Comparison of ENCODE assay signal across 30 cellular contexts in genomic region chr10:132899054-132899750, GRCh38. TPM values are rescaled to one million over a fixed set of nuclear protein-coding genes. Genes with fewer than 3 reads are reported as not detected.
A peak's percentile ranks its signal among the peaks of the same experiment; 100 is the strongest.
DNase-seq lines count a peak whose midpoint lies in the region; ATAC-seq and TF ChIP-seq lines count a peak whose summit lies in the region.
"Had no signal": no experiment of that assay in that cellular context is flagged by ENCODE, and none has a peak within 500 bp of the region (broad histone marks: within the 10 kb centered on the region; RNA-seq: fewer than 3 reads in every experiment).

No MANE protein-coding gene starts in this region.

- POLR2A ChIA-PET in WTC11 (lab: Charles Lee): no interaction called here

- H3K27me3 Mint-ChIP-seq in WTC11 (ENCODE audit: low read depth): no peaks in the 10 kb centered on the region

- H3K4me3 ChIP-seq in left lung: no peak overlapping the region
- no peak overlapping the region for H3K4me3 ChIP-seq in sigmoid colon
- H3K4me3 ChIP-seq: A549, ascending aorta, coronary artery, psoas muscle, uterus had no signal

- CTCF ChIA-PET in WTC11 (lab: Charles Lee): no interaction called here

- 88 to 91% methylated on average over 30 of the region's 30 CpGs for WGBS in sigmoid colon, 2 donors

- no peaks in the 10 kb centered on the region for H3K4me1 ChIP-seq in left lung
- H3K4me1 ChIP-seq in sigmoid colon: no peaks in the 10 kb centered on the region
- H3K4me1 ChIP-seq: A549, ascending aorta, psoas muscle, uterus had no signal

- no peak overlapping the region for H3K27ac Mint-ChIP-seq in WTC11
- H3K27ac Mint-ChIP-seq: activated CD4-positive, alpha-beta memory T cell treated with anti-CD3 and anti-CD28 coated beads for 36 hours; activated naive CD4-positive, alpha-beta T cell treated with anti-CD3 and anti-CD28 coated beads, Interleukin-2, amount 50 U/mL, for 72 hours; CD4-positive, CD25-positive, alpha-beta regulatory T cell; stimulated activated naive B cell treated with anti-CD40 and anti-IgM and Interleukin-4, amounts not matched to agents 10 μg/mL and 1 μg/mL and 100 μg/mL, for 72 hours had no signal

- peak; percentile 39 for DNase-seq in activated effector memory CD4-positive, alpha-beta T cell treated with anti-CD3 and anti-CD28 coated beads, Interleukin-2, amount 50 U/mL, for 16 hours
- DNase-seq in activated effector memory CD4-positive, alpha-beta T cell treated with Interleukin-2 at 50 U/mL for 16 hours: no peak
- peak; percentile 3 for DNase-seq in WTC11 (ENCODE audit: low spot score)
- DNase-seq in left lung: peak; percentile 25 to 61
- peak; percentile 57 for DNase-seq in sigmoid colon
- no peak for DNase-seq in stimulated activated naive CD4-positive, alpha-beta T cell treated with Interleukin-2 at 50 U/mL for 16 hours (lab: John Stamatoyannopoulos, UW)
- no peak for DNase-seq in activated T-cell treated with anti-CD3 and anti-CD28 coated beads, Interleukin-2, amount 50 U/mL, for 48 hours
- no peak for DNase-seq in NCI-H345 (lab: John Stamatoyannopoulos, UW)
- DNase-seq: activated CD4-positive, alpha-beta memory T cell treated with anti-CD3 and anti-CD28 coated beads for 36 hours; CD4-positive, CD25-positive, alpha-beta regulatory T cell; effector memory CD4-positive, alpha-beta T cell; HCEC 1CT; hippocampal formation; Kasumi-1; mesenchymal stem cell; NCI-H1436 treated with DMSO at 0.1 percent for 48 hours; NCI-H774; RPMI8226; stimulated activated naive B cell treated with anti-CD40 and anti-IgM and Interleukin-4, amounts not matched to agents 10 μg/mL and 1 μg/mL and 100 μg/mL, for 72 hours had no signal

- H3K4me1 Mint-ChIP-seq in WTC11: peaks cover under 1% of the 10 kb centered on the region
- H3K4me1 Mint-ChIP-seq: CD4-positive, CD25-positive, alpha-beta regulatory T cell had no signal

- peaks cover 0 to 14% of the 10 kb centered on the region in 2 donors for H3K27me3 ChIP-seq in left lung
- H3K27me3 ChIP-seq in sigmoid colon: no peaks in the 10 kb centered on the region
- H3K27me3 ChIP-seq: ascending aorta, uterus had no signal

- H3K9me3 ChIP-seq in left lung (peaks cover 0 to 4% of the 10 kb centered on the region in 2 donors), sigmoid colon (peaks cover 0 to 6% (median 0%) of the 10 kb centered on the region in 4 donors)
- H3K9me3 ChIP-seq: ascending aorta, neutrophil, psoas muscle, uterus had no signal

- H3K36me3 Mint-ChIP-seq in WTC11: peaks cover 12% of the 10 kb centered on the region
- H3K36me3 Mint-ChIP-seq: activated CD4-positive, alpha-beta memory T cell treated with anti-CD3 and anti-CD28 coated beads for 36 hours; activated naive CD4-positive, alpha-beta T cell treated with anti-CD3 and anti-CD28 coated beads, Interleukin-2, amount 50 U/mL, for 72 hours; CD4-positive, CD25-positive, alpha-beta regulatory T cell; stimulated activated naive B cell treated with anti-CD40 and anti-IgM and Interleukin-4, amounts not matched to agents 10 μg/mL and 1 μg/mL and 100 μg/mL, for 72 hours had no signal

- no peak overlapping the region for H3K4me3 Mint-ChIP-seq in WTC11
- H3K4me3 Mint-ChIP-seq: activated CD4-positive, alpha-beta memory T cell treated with anti-CD3 and anti-CD28 coated beads for 36 hours; CD4-positive, CD25-positive, alpha-beta regulatory T cell; stimulated activated naive B cell treated with anti-CD40 and anti-IgM and Interleukin-4, amounts not matched to agents 10 μg/mL and 1 μg/mL and 100 μg/mL, for 72 hours had no signal

- no peaks in the 10 kb centered on the region for H3K36me3 ChIP-seq in left lung
- no peaks in the 10 kb centered on the region for H3K36me3 ChIP-seq in sigmoid colon
- H3K36me3 ChIP-seq: ascending aorta, neutrophil, uterus had no signal

- TF ChIP-seq POLR2A in sigmoid colon (IDR thresholded peaks at IDR 0.05): no peak

- intact Hi-C loops in left lung (cut with DNase I): no loop called here
- intact Hi-C loops in sigmoid colon (cut with DNase I): no loop called here

- H3K27ac ChIP-seq in left lung (no peak overlapping the region), sigmoid colon (no peak overlapping the region)
- H3K27ac ChIP-seq: A549, ascending aorta, coronary artery, epithelial cell of prostate, neutrophil, psoas muscle, uterus had no signal

- peaks cover 27% of the 10 kb centered on the region for H3K9me3 Mint-ChIP-seq in WTC11

- TF ChIP-seq CTCF in WTC11 (IDR thresholded peaks at IDR 0.05): no peak
- TF ChIP-seq CTCF in left lung (IDR thresholded peaks at IDR 0.05): no peak
- no peak for TF ChIP-seq CTCF in sigmoid colon (IDR thresholded peaks at IDR 0.05)

- no peak for TF ChIP-seq EP300 in sigmoid colon (IDR thresholded peaks at IDR 0.05)

- ATAC-seq in WTC11 (no peak), left lung (no peak)
- ATAC-seq: activated CD4-positive, CD25-positive, alpha-beta regulatory T cell treated with anti-CD3 and anti-CD28 coated beads, Interleukin-2, amount 50 U/mL, for 24 hours; activated naive CD4-positive, alpha-beta T cell treated with anti-CD3 and anti-CD28 coated beads, Interleukin-2, amount 50 U/mL, for 72 hours; psoas muscle; stimulated activated naive B cell treated with anti-CD40 and anti-IgM and Interleukin-4, amounts not matched to agents 10 μg/mL and 1 μg/mL and 100 μg/mL, for 72 hours had no signal

TF ChIP-seq in WTC11, 78 proteins besides CTCF, POLR2A, EP300 and RAD21 (continues in another document):
- TF ChIP-seq AFF4 (CRISPR knock-in tag; IDR thresholded peaks at IDR 0.05; ENCODE audit: borderline replicate concordance): no peak
- no peak for TF ChIP-seq ESRRA (CRISPR knock-in tag; IDR thresholded peaks at IDR 0.05; ENCODE audit: borderline replicate concordance)
- no peak for TF ChIP-seq ZSCAN18 (CRISPR knock-in tag; IDR thresholded peaks at IDR 0.05)
- no peak for TF ChIP-seq ZNF263 (CRISPR knock-in tag; IDR thresholded peaks at IDR 0.05; ENCODE audit: low read depth)
- TF ChIP-seq GABPB1 (CRISPR knock-in tag; IDR thresholded peaks at IDR 0.05): no peak
- no peak for TF ChIP-seq TCF7 (CRISPR knock-in tag; IDR thresholded peaks at IDR 0.05; ENCODE audit: low read depth)
- TF ChIP-seq IRF2 (CRISPR knock-in tag; IDR thresholded peaks at IDR 0.05; ENCODE audit: borderline replicate concordance, low read depth): no peak
- TF ChIP-seq ZMAT4 (CRISPR knock-in tag; IDR thresholded peaks at IDR 0.05): no peak
- TF ChIP-seq TEAD4 (CRISPR knock-in tag; IDR thresholded peaks at IDR 0.05): no peak
- no peak for TF ChIP-seq SMAD4 (CRISPR knock-in tag; IDR thresholded peaks at IDR 0.05)

RNA-seq across cellular contexts. Expression of gene CFAP46, which starts 43.2 kb away (rescaled TPM):
- total RNA-seq in WTC11 (2021) (2.9 to 3.4 TPM (median 3.3 TPM) in 3 replicates), left lung (1 to 10 TPM; 1.2 to 4.1 TPM), sigmoid colon (1 to 10 TPM in 1 of 4 donors, under 1 TPM in 2, not detected in 1; 0.36 to 1.7 (median 0.41) TPM)
- polyA plus RNA-seq in sigmoid colon: under 1 TPM in 1 of 3 donors, not detected in 2; 0.10 TPM
- total RNA-seq: ascending aorta; CD4-positive, CD25-positive, alpha-beta regulatory T cell; skeletal muscle tissue; T-helper 1 cell treated with Interleukin-12 subunit alpha and Interleukin-12 subunit beta and Interleukin-4 antibody, amounts not matched to agents 30 ng/mL and 1 ng/mL, for 36 hours had no signal
- polyA plus RNA-seq: CD4-positive, CD25-positive, alpha-beta regulatory T cell had no signal

Comparison
In these comparisons a context has a peak if more than half of its experiments do, and no peak if none do; other contexts are left out.
1. DNase-seq: peak in activated effector memory CD4-positive, alpha-beta T cell treated with anti-CD3 and anti-CD28 coated beads, Interleukin-2, amount 50 U/mL, for 16 hours (single experiment), WTC11 (single experiment), left lung (2 of 2) and sigmoid colon (single experiment); none in activated effector memory CD4-positive, alpha-beta T cell treated with Interleukin-2 at 50 U/mL for 16 hours (single experiment), stimulated activated naive CD4-positive, alpha-beta T cell treated with Interleukin-2 at 50 U/mL for 16 hours (single experiment), activated T-cell treated with anti-CD3 and anti-CD28 coated beads, Interleukin-2, amount 50 U/mL, for 48 hours (0 of 2) and NCI-H345 (single experiment).